Comparison of ENCODE assay signal across 1 cellular context in genomic region chr9:98236881-98237487, GRCh38.
TF ChIP-seq lines count a peak whose summit lies in the region.

No MANE protein-coding gene starts in this region.

TF ChIP-seq in K562, 482 proteins besides CTCF, POLR2A, EP300 and RAD21 (continued from another document):
- TF ChIP-seq MITF (IDR thresholded peaks at IDR 0.05): no peak
- TF ChIP-seq CAMTA2 (CRISPR knock-in tag; conservative IDR thresholded peaks at IDR 0.05): no peak
- TF ChIP-seq DIDO1 (tag; IDR thresholded peaks at IDR 0.05; ENCODE audit: low read depth): no peak
- no peak for TF ChIP-seq ZNF316 (IDR thresholded peaks at IDR 0.05)
- TF ChIP-seq KDM1A (IDR thresholded peaks at IDR 0.05): peak; percentile 15 to 36; a peak in 1 of 4 replicates
- TF ChIP-seq BRCA1 (IDR thresholded peaks at IDR 0.05): no peak
- TF ChIP-seq BRCA1 (CRISPR knock-in tag; IDR thresholded peaks at IDR 0.05): no peak
- no peak for TF ChIP-seq ETV5 (CRISPR knock-in tag; IDR thresholded peaks at IDR 0.05; ENCODE audit: low read depth)
- no peak for TF ChIP-seq DMBX1 (CRISPR knock-in tag; IDR thresholded peaks at IDR 0.05; ENCODE audit: borderline replicate concordance)
- no peak for TF ChIP-seq ELF1 (tag; IDR thresholded peaks at IDR 0.05)
- no peak for TF ChIP-seq XRCC3 (IDR thresholded peaks at IDR 0.05)
